In genomic region chr10:15690031-15690430, GRCh38 we compare ENCODE assay signal across 34 cellular contexts. TPM values are rescaled to one million over a fixed set of nuclear protein-coding genes. Genes with fewer than 3 reads are reported as not detected.
"Had no signal": no experiment of that assay in that cellular context is flagged by ENCODE, and none has a peak within 500 bp of the region (broad histone marks: within the 10 kb centered on the region; RNA-seq: fewer than 3 reads in every experiment).

No MANE protein-coding gene starts in this region.

- H3K4me2 ChIP-seq: KMS-11, PC-9 had no signal

- H3K9me3 ChIP-seq: adrenal gland had no signal

- H3K36me3 ChIP-seq: adrenal gland, WERI-Rb-1 had no signal

- H2AFZ ChIP-seq: PC-9 had no signal

- H3K9me3 Mint-ChIP-seq: activated CD4-positive, alpha-beta T cell treated with anti-CD3 and anti-CD28 coated beads, Interleukin-2, amount 10 ng/mL, durations not matched to agents 7 days and 5 days; activated naive CD4-positive, alpha-beta T cell treated with anti-CD3 and anti-CD28 coated beads for 36 hours; activated naive CD4-positive, alpha-beta T cell treated with anti-CD3 and anti-CD28 coated beads, Interleukin-2, amount 50 U/mL, for 72 hours; activated T-cell treated with anti-CD3 and anti-CD28 coated beads, Interleukin-2, amount 50 U/mL, for 4 hours; activated T-helper 1 cell treated with anti-CD3 and anti-CD28 coated beads, Interleukin-12 subunit alpha, Interleukin-12 subunit beta, Interleukin-2, Interleukin-4 antibody, amounts not matched to agents 30 ng/mL and 10 ng/mL and 1 ng/mL, durations not matched to agents 14 hours and 24 hours and 36 hours had no signal

- H3K36me3 Mint-ChIP-seq: activated naive CD4-positive, alpha-beta T cell treated with anti-CD3 and anti-CD28 coated beads, Interleukin-2, amount 50 U/mL, for 72 hours; brain had no signal

- H3K27me3 ChIP-seq: adrenal gland had no signal

- H3K4me1 ChIP-seq: adrenal gland had no signal

- H3K27ac Mint-ChIP-seq: activated CD4-positive, alpha-beta T cell treated with anti-CD3 and anti-CD28 coated beads, Interleukin-2, amount 10 ng/mL, durations not matched to agents 7 days and 5 days; activated CD8-positive, alpha-beta T cell treated with anti-CD3 and anti-CD28 coated beads, Interleukin-2, amount 10 ng/mL, durations not matched to agents 7 days and 5 days; activated naive CD4-positive, alpha-beta T cell treated with anti-CD3 and anti-CD28 coated beads for 36 hours; activated naive CD4-positive, alpha-beta T cell treated with anti-CD3 and anti-CD28 coated beads, Interleukin-2, amount 50 U/mL, for 72 hours; activated T-helper 1 cell treated with anti-CD3 and anti-CD28 coated beads, Interleukin-12 subunit alpha, Interleukin-12 subunit beta, Interleukin-2, Interleukin-4 antibody, amounts not matched to agents 30 ng/mL and 10 ng/mL and 1 ng/mL, durations not matched to agents 14 hours and 24 hours and 36 hours; brain had no signal

- H3K4me3 Mint-ChIP-seq: activated CD4-positive, alpha-beta T cell treated with anti-CD3 and anti-CD28 coated beads, Interleukin-2, amount 10 ng/mL, durations not matched to agents 7 days and 5 days; activated CD8-positive, alpha-beta T cell treated with anti-CD3 and anti-CD28 coated beads, Interleukin-2, amount 10 ng/mL, durations not matched to agents 7 days and 5 days; activated naive CD4-positive, alpha-beta T cell treated with anti-CD3 and anti-CD28 coated beads for 36 hours; activated T-cell treated with anti-CD3 and anti-CD28 coated beads, Interleukin-2, amount 50 U/mL, for 4 hours; activated T-helper 1 cell treated with anti-CD3 and anti-CD28 coated beads, Interleukin-12 subunit alpha, Interleukin-12 subunit beta, Interleukin-2, Interleukin-4 antibody, amounts not matched to agents 30 ng/mL and 10 ng/mL and 1 ng/mL, durations not matched to agents 14 hours and 24 hours and 36 hours; brain had no signal

- H3K4me3 ChIP-seq: adrenal gland, PC-9 had no signal

- H3K27ac ChIP-seq: adrenal gland, KMS-11, PC-9, RWPE1, WERI-Rb-1 had no signal

- H3K9ac ChIP-seq: KMS-11 had no signal

- ATAC-seq: activated CD8-positive, alpha-beta T cell treated with anti-CD3 and anti-CD28 coated beads, Interleukin-2, amount 10 ng/mL, durations not matched to agents 7 days and 5 days; activated naive CD4-positive, alpha-beta T cell treated with anti-CD3 and anti-CD28 coated beads, Interleukin-2, amount 50 U/mL, for 72 hours; activated T-cell treated with anti-CD3 and anti-CD28 coated beads, Interleukin-2, amount 50 U/mL, for 4 hours; Right ventricle myocardium inferior had no signal

- H3K4me1 Mint-ChIP-seq: activated CD4-positive, alpha-beta T cell treated with anti-CD3 and anti-CD28 coated beads, Interleukin-2, amount 10 ng/mL, durations not matched to agents 7 days and 5 days; brain had no signal

- DNase-seq: activated CD4-positive, alpha-beta T cell treated with anti-CD3 and anti-CD28 coated beads for 1 hour; activated CD4-positive, alpha-beta T cell treated with anti-CD3 and anti-CD28 coated beads, Interleukin-2, amount 10 ng/mL, durations not matched to agents 7 days and 5 days; activated CD4-positive, alpha-beta T cell treated with anti-CD3 and anti-CD28 coated beads, Interleukin-2, amount 50 U/mL, for 48 hours; activated CD4-positive, CD25-positive, alpha-beta regulatory T cell; activated CD8-positive, alpha-beta T cell treated with anti-CD3 and anti-CD28 coated beads, Interleukin-2, amount 10 ng/mL, durations not matched to agents 7 days and 5 days; activated gamma-delta T cell treated with Interleukin-2 at 50 U/mL for 16 hours; activated naive CD4-positive, alpha-beta T cell treated with anti-CD3 and anti-CD28 coated beads for 36 hours; activated T-cell treated with anti-CD3 and anti-CD28 coated beads, Interleukin-2, amount 50 U/mL, for 4 hours; adrenal gland; MM.1S; MV-4-11; NCI-H1092; NCI-H1436 treated with DMSO at 0.1 percent for 48 hours; NCI-H1694 treated with DMSO at 0.1 percent for 48 hours; NCI-H2029; NCI-H510A; NCI-H526; NCI-H748 treated with DMSO at 0.1 percent for 48 hours; PC-9; SIG-M5; SW 1271; T-helper 1 cell; T-helper 2 cell; T-helper 9 cell; WERI-Rb-1 had no signal

RNA-seq across cellular contexts. Expression of gene ITGA8, which starts 29.7 kb away (rescaled TPM):
- total RNA-seq: activated CD4-positive, alpha-beta T cell treated with anti-CD3 and anti-CD28 coated beads, Interleukin-2, amount 10 ng/mL, durations not matched to agents 7 days and 5 days; activated CD8-positive, alpha-beta T cell treated with anti-CD3 and anti-CD28 coated beads, Interleukin-2, amount 10 ng/mL, durations not matched to agents 7 days and 5 days; activated naive CD4-positive, alpha-beta T cell treated with anti-CD3 and anti-CD28 coated beads for 36 hours; activated naive CD4-positive, alpha-beta T cell treated with anti-CD3 and anti-CD28 coated beads, Interleukin-2, amount 50 U/mL, for 72 hours; activated T-cell treated with anti-CD3 and anti-CD28 coated beads, Interleukin-2, amount 50 U/mL, for 4 hours; activated T-helper 1 cell treated with anti-CD3 and anti-CD28 coated beads, Interleukin-12 subunit alpha, Interleukin-12 subunit beta, Interleukin-2, Interleukin-4 antibody, amounts not matched to agents 30 ng/mL and 10 ng/mL and 1 ng/mL, durations not matched to agents 14 hours and 24 hours and 36 hours; LHCN-M2; OCI-LY7; PC-9; SK-MEL-5 had no signal
